ENCODE assay signal across 22 cellular contexts in genomic region chr7:81624650-81625310, GRCh38.
A peak's percentile ranks its signal among the peaks of the same experiment; 100 is the strongest.
DNase-seq lines count a peak whose midpoint lies in the region; ATAC-seq and TF ChIP-seq lines count a peak whose summit lies in the region.
"Had no signal": no experiment of that assay in that cellular context is flagged by ENCODE, and none has a peak within 500 bp of the region (broad histone marks: within the 10 kb centered on the region; RNA-seq: fewer than 3 reads in every experiment).

No MANE protein-coding gene starts in this region.

- H3K79me2 ChIP-seq in GM23338 (replicated peaks; ENCODE audit: insufficient read depth), result no peaks in the 10 kb centered on the region

- ATAC-seq in GM23338 (no peak), SK-N-SH treated with all-trans-retinoic acid at 6 μM for 48 hours (peak; percentile 51), T-helper 17 cell (no peak)
- ATAC-seq: activated CD8-positive, alpha-beta T cell treated with anti-CD3 and anti-CD28 coated beads, Interleukin-2, amount 10 ng/mL, durations not matched to agents 7 days and 5 days; heart left ventricle; left lobe of liver; psoas muscle; stimulated activated naive B cell treated with anti-CD40 and anti-IgM and Interleukin-4, amounts not matched to agents 10 μg/mL and 1 μg/mL and 100 μg/mL, for 72 hours had no signal

- no peaks in the 10 kb centered on the region for H3F3A ChIP-seq in GM23338 (replicated peaks; ENCODE audit: low read depth)

- peak overlapping the region; percentile 3; the same call in 1 of the 2 replicates for H2AFZ ChIP-seq in GM23338

- H3K27me3 ChIP-seq in GM23338 (ENCODE audit: insufficient read depth), result no peaks in the 10 kb centered on the region
- no peaks in the 10 kb centered on the region for H3K27me3 ChIP-seq in CD8-positive, alpha-beta memory T cell (ENCODE audit: insufficient read depth, low read length, poor library complexity, severe bottlenecking)
- H3K27me3 ChIP-seq: heart left ventricle, SJCRH30 had no signal

- H3K27ac ChIP-seq in GM23338 (ENCODE audit: low read depth), result no peak overlapping the region
- no peak overlapping the region for H3K27ac ChIP-seq in CD8-positive, alpha-beta memory T cell (ENCODE audit: low read depth, low read length)
- H3K27ac ChIP-seq: psoas muscle, SJCRH30 had no signal

- H3K27me3 Mint-ChIP-seq in GM23338 (ENCODE audit: insufficient read depth, low read depth, poor library complexity) (no peaks in the 10 kb centered on the region), T-helper 17 cell (no peaks in the 10 kb centered on the region)
- H3K27me3 Mint-ChIP-seq in CD8-positive, alpha-beta memory T cell, result no peaks in the 10 kb centered on the region
- H3K27me3 Mint-ChIP-seq: activated T-cell treated with anti-CD3 and anti-CD28 coated beads, Interleukin-2, amount 50 U/mL, for 24 hours; B cell; central memory CD8-positive, alpha-beta T cell; stimulated activated naive B cell treated with anti-CD40 and anti-IgM and Interleukin-4, amounts not matched to agents 10 μg/mL and 1 μg/mL and 100 μg/mL, for 72 hours had no signal

- H3K9me2 ChIP-seq in GM23338 (ENCODE audit: insufficient read depth), result no peaks in the 10 kb centered on the region

- no peaks in the 10 kb centered on the region for H4K20me1 ChIP-seq in GM23338 (replicated peaks; ENCODE audit: insufficient read depth)

- H3K27ac Mint-ChIP-seq in GM23338, result no peak overlapping the region
- no peak overlapping the region for H3K27ac Mint-ChIP-seq in CD8-positive, alpha-beta memory T cell
- H3K27ac Mint-ChIP-seq in T-helper 17 cell, result no peak overlapping the region
- H3K27ac Mint-ChIP-seq: activated CD8-positive, alpha-beta T cell treated with anti-CD3 and anti-CD28 coated beads, Interleukin-2, amount 10 ng/mL, durations not matched to agents 7 days and 5 days; activated T-cell treated with anti-CD3 and anti-CD28 coated beads, Interleukin-2, amount 50 U/mL, for 24 hours; B cell; stimulated activated naive B cell treated with anti-CD40 and anti-IgM and Interleukin-4, amounts not matched to agents 10 μg/mL and 1 μg/mL and 100 μg/mL, for 72 hours had no signal

- H3K4me3 Mint-ChIP-seq in GM23338 (no peak overlapping the region), T-helper 17 cell (no peak overlapping the region)
- no peak overlapping the region for H3K4me3 Mint-ChIP-seq in CD8-positive, alpha-beta memory T cell
- H3K4me3 Mint-ChIP-seq: activated CD8-positive, alpha-beta T cell treated with anti-CD3 and anti-CD28 coated beads, Interleukin-2, amount 10 ng/mL, durations not matched to agents 7 days and 5 days; activated T-cell treated with anti-CD3 and anti-CD28 coated beads, Interleukin-2, amount 50 U/mL, for 24 hours; B cell; central memory CD8-positive, alpha-beta T cell; stimulated activated naive B cell treated with anti-CD40 and anti-IgM and Interleukin-4, amounts not matched to agents 10 μg/mL and 1 μg/mL and 100 μg/mL, for 72 hours had no signal

- no peaks in the 10 kb centered on the region for H3K9me3 ChIP-seq in CD8-positive, alpha-beta memory T cell (ENCODE audit: low read length)
- no peaks in the 10 kb centered on the region for H3K9me3 ChIP-seq in T-helper 17 cell (ENCODE audit: control insufficient read depth, low read length, poor library complexity, severe bottlenecking)
- H3K9me3 ChIP-seq: Caco-2, heart left ventricle, psoas muscle, SJCRH30 had no signal

- no peak for TF ChIP-seq CTCF in GM23338 (conservative IDR thresholded peaks at IDR 0.05; ENCODE audit: low read depth in 2 of 2)
- TF ChIP-seq CTCF in fibroblast of the aortic adventitia (IDR thresholded peaks at IDR 0.05; ENCODE audit: insufficient read depth, low read length), result no peak

- no peaks in the 10 kb centered on the region for H3K4me1 ChIP-seq in GM23338 (ENCODE audit: insufficient read depth)
- H3K4me1 ChIP-seq in CD8-positive, alpha-beta memory T cell (ENCODE audit: insufficient read depth, low read length), result no peaks in the 10 kb centered on the region
- H3K4me1 ChIP-seq: Caco-2, psoas muscle had no signal

- H3K36me3 ChIP-seq in GM23338 (ENCODE audit: insufficient read depth), result no peaks in the 10 kb centered on the region
- H3K36me3 ChIP-seq in CD8-positive, alpha-beta memory T cell (ENCODE audit: insufficient read depth, low read length), result no peaks in the 10 kb centered on the region
- H3K36me3 ChIP-seq: heart left ventricle, SJCRH30 had no signal

- CTCF ChIA-PET in HEK293T (lab: Yijun Ruan, JAX), result no interaction called here
- CTCF ChIA-PET in CD8-positive, alpha-beta memory T cell (lab: Charles Lee), result no interaction called here

- H3K4me1 Mint-ChIP-seq in GM23338 (peaks cover 11% of the 10 kb centered on the region; the same call in 2 of the 3 replicates), T-helper 17 cell (no peaks in the 10 kb centered on the region)
- no peaks in the 10 kb centered on the region for H3K4me1 Mint-ChIP-seq in CD8-positive, alpha-beta memory T cell
- H3K4me1 Mint-ChIP-seq: B cell; central memory CD8-positive, alpha-beta T cell; stimulated activated naive B cell treated with anti-CD40 and anti-IgM and Interleukin-4, amounts not matched to agents 10 μg/mL and 1 μg/mL and 100 μg/mL, for 72 hours had no signal

- H3K4me2 ChIP-seq in GM23338, result no peak overlapping the region

- no peak overlapping the region for H3K4me3 ChIP-seq in GM23338
- no peak overlapping the region for H3K4me3 ChIP-seq in fibroblast of the aortic adventitia (ENCODE audit: low read depth, low read length)
- H3K4me3 ChIP-seq in CD8-positive, alpha-beta memory T cell (ENCODE audit: low read length), result no peak overlapping the region
- H3K4me3 ChIP-seq: heart left ventricle, psoas muscle, SJCRH30 had no signal

- H3K36me3 Mint-ChIP-seq in GM23338 (ENCODE audit: low read depth) (no peaks in the 10 kb centered on the region), T-helper 17 cell (ENCODE audit: low read depth) (no peaks in the 10 kb centered on the region)
- no peaks in the 10 kb centered on the region for H3K36me3 Mint-ChIP-seq in CD8-positive, alpha-beta memory T cell
- H3K36me3 Mint-ChIP-seq: stimulated activated naive B cell treated with anti-CD40 and anti-IgM and Interleukin-4, amounts not matched to agents 10 μg/mL and 1 μg/mL and 100 μg/mL, for 72 hours had no signal

- POLR2A ChIA-PET in HEK293T (lab: Yijun Ruan, JAX), result no interaction called here
- POLR2A ChIA-PET in CD8-positive, alpha-beta memory T cell (lab: Charles Lee), result no interaction called here

- DNase-seq in GM23338 (ENCODE audit: low spot score), result no peak
- DNase-seq in fibroblast of the aortic adventitia (ENCODE audit: low read depth), result peak; percentile 65
- DNase-seq in HEK293T (ENCODE audit: extremely low spot score), result no peak
- no peak for DNase-seq in CD8-positive, alpha-beta memory T cell
- no peak for DNase-seq in COLO668 (lab: John Stamatoyannopoulos, UW; ENCODE audit: unreplicated experiment)
- DNase-seq in T-helper 17 cell, result no peak
- DNase-seq: activated CD8-positive, alpha-beta T cell treated with anti-CD3 and anti-CD28 coated beads, Interleukin-2, amount 10 ng/mL, durations not matched to agents 7 days and 5 days; activated naive CD4-positive, alpha-beta T cell treated with Interleukin-2 at 50 U/mL for 16 hours; activated T-cell treated with anti-CD3 and anti-CD28 coated beads, Interleukin-2, amount 50 U/mL, for 24 hours; anterior cingulate cortex; Caco-2; erythroblast; heart left ventricle; midbrain; psoas muscle; stimulated activated CD4-positive, alpha-beta T cell treated with anti-CD3 and anti-CD28 coated beads, Interleukin-1b, Interleukin-23, amount 100 ng/mL, for 48 hours; stimulated activated naive B cell treated with anti-CD40 and anti-IgM and Interleukin-4, amounts not matched to agents 10 μg/mL and 1 μg/mL and 100 μg/mL, for 72 hours had no signal

- H3K9me3 Mint-ChIP-seq in GM23338, result no peaks in the 10 kb centered on the region
- H3K9me3 Mint-ChIP-seq in CD8-positive, alpha-beta memory T cell, result peaks cover 0 to 23% (median 6%) of the 10 kb centered on the region in 5 donors
- H3K9me3 Mint-ChIP-seq: activated T-cell treated with anti-CD3 and anti-CD28 coated beads, Interleukin-2, amount 50 U/mL, for 24 hours; stimulated activated naive B cell treated with anti-CD40 and anti-IgM and Interleukin-4, amounts not matched to agents 10 μg/mL and 1 μg/mL and 100 μg/mL, for 72 hours had no signal

TF ChIP-seq in GM23338, 12 proteins besides CTCF, POLR2A, EP300 and RAD21 (continues in another document):
- TF ChIP-seq ETS1 (IDR thresholded peaks at IDR 0.05), result no peak
- TF ChIP-seq STAT1 (IDR thresholded peaks at IDR 0.05; ENCODE audit: unreplicated experiment), result no peak

TF ChIP-seq in SK-N-SH treated with all-trans-retinoic acid at 6 μM for 48 hours, 23 proteins besides CTCF, POLR2A, EP300 and RAD21:
- no peak for TF ChIP-seq TOX (CRISPR knock-in tag; IDR thresholded peaks at IDR 0.05; ENCODE audit: borderline replicate concordance)
- peak; percentile 80 for TF ChIP-seq TCF4 (CRISPR knock-in tag; IDR thresholded peaks at IDR 0.05; ENCODE audit: borderline replicate concordance)
- TF ChIP-seq ZFP3 (CRISPR knock-in tag; IDR thresholded peaks at IDR 0.05), result peak; percentile 43; the same call in 1 of the 2 replicates
TF ChIP-seq in SK-N-SH treated with all-trans-retinoic acid at 6 μM for 48 hours: peak in this region for 2.

TF ChIP-seq in HEK293T, 16 proteins besides CTCF, POLR2A, EP300 and RAD21:
- TF ChIP-seq HDGF (IDR thresholded peaks at IDR 0.05; ENCODE audit: borderline replicate concordance), result no peak
